36 cellular contexts compared by ENCODE assay signal in the genomic region with DNA sequence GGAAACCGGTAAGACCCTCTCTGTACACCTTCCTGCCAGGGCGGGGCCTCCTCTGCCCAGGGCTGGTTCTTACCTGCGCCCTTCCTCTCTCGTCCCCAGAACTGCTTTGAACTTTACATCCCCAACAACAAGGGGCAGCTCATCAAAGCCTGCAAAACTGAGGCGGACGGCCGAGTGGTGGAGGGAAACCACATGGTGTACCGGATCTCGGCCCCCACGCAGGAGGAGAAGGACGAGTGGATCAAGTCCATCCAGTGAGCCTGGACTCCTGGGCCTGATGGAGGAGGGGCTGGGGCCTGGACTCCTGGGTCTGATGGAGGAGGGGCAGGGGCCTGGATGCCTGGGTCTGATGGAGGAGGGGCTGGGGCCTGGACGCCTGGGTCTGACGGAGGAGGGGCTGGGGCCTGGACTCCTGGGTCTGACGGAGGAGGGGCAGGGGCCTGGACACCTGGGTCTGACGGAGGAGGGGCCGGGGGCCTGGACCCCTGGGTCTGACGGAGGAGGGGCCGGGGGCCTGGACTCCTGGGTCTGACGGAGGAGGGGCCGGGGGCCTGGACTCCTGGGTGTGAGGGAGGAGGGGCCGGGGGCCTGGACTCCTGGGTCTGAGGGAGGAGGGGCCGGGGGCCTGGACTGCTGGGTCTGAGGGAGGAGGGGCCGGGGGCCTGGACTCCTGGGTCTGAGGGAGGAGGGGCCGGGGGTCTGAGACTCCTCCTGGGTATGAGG. TPM values are rescaled to one million over a fixed set of nuclear protein-coding genes. Genes with fewer than 3 reads are reported as not detected.
"Had no signal": no experiment of that assay in that cellular context is flagged by ENCODE, and none has a peak within 500 bp of the region (broad histone marks: within the 10 kb centered on the region; RNA-seq: fewer than 3 reads in every experiment).

No MANE protein-coding gene starts in this region.

- FAIRE-seq: bronchial epithelial cell, TTC549 had no signal

- H3K9me3 Mint-ChIP-seq: activated CD4-positive, alpha-beta T cell treated with anti-CD3 and anti-CD28 coated beads, Interleukin-2, amount 10 ng/mL, durations not matched to agents 7 days and 5 days; activated naive CD4-positive, alpha-beta T cell treated with anti-CD3 and anti-CD28 coated beads for 36 hours; activated naive CD4-positive, alpha-beta T cell treated with anti-CD3 and anti-CD28 coated beads, Interleukin-2, amount 50 U/mL, for 72 hours; activated naive CD8-positive, alpha-beta T cell treated with anti-CD3 and anti-CD28 coated beads, Interleukin-2, amount 50 U/mL, for 24 hours; activated T-cell treated with anti-CD3 and anti-CD28 coated beads, Interleukin-2, amount 50 U/mL, for 24 hours; activated T-helper 1 cell treated with anti-CD3 and anti-CD28 coated beads, Interleukin-12 subunit alpha, Interleukin-12 subunit beta, Interleukin-2, Interleukin-4 antibody, amounts not matched to agents 30 ng/mL and 10 ng/mL and 1 ng/mL, durations not matched to agents 14 hours and 24 hours and 36 hours; brain; IgD-negative memory B cell; T-helper 1 cell treated with Interleukin-12 subunit alpha and Interleukin-12 subunit beta and Interleukin-4 antibody, amounts not matched to agents 30 μg/mL and 1 μg/mL, for 36 hours; T-helper 2 cell treated with Interferon-gamma antibody and Interleukin-4, amounts not matched to agents 5 μg/mL and 100 μg/mL, for 36 hours had no signal

- H3K9me3 ChIP-seq: MG63, SJSA1, SK-N-SH had no signal

- H3K27ac Mint-ChIP-seq: activated CD4-positive, alpha-beta T cell treated with anti-CD3 and anti-CD28 coated beads for 36 hours; activated naive CD4-positive, alpha-beta T cell treated with anti-CD3 and anti-CD28 coated beads for 36 hours; activated T-cell treated with anti-CD3 and anti-CD28 coated beads, Interleukin-2, amount 50 U/mL, for 24 hours; activated T-helper 1 cell treated with anti-CD3 and anti-CD28 coated beads, Interleukin-12 subunit alpha, Interleukin-12 subunit beta, Interleukin-2, Interleukin-4 antibody, amounts not matched to agents 30 ng/mL and 10 ng/mL and 1 ng/mL, durations not matched to agents 14 hours and 24 hours and 36 hours; IgD-negative memory B cell; T-helper 2 cell treated with Interferon-gamma antibody and Interleukin-4, amounts not matched to agents 5 μg/mL and 100 μg/mL, for 36 hours had no signal

- H3K4me1 ChIP-seq: SJSA1 had no signal

- H3K36me3 Mint-ChIP-seq: IgD-negative memory B cell had no signal

- H3K27me3 Mint-ChIP-seq: activated CD4-positive, alpha-beta T cell treated with anti-CD3 and anti-CD28 coated beads for 36 hours; activated CD4-positive, alpha-beta T cell treated with anti-CD3 and anti-CD28 coated beads, Interleukin-2, amount 10 ng/mL, durations not matched to agents 7 days and 5 days; activated naive CD8-positive, alpha-beta T cell treated with anti-CD3 and anti-CD28 coated beads, Interleukin-2, amount 50 U/mL, for 24 hours; activated T-cell treated with anti-CD3 and anti-CD28 coated beads, Interleukin-2, amount 50 U/mL, for 24 hours; brain; IgD-negative memory B cell had no signal

- H3K27ac ChIP-seq: SJSA1 had no signal

- ATAC-seq: activated CD4-positive, alpha-beta T cell treated with anti-CD3 and anti-CD28 coated beads for 36 hours; activated CD4-positive, CD25-positive, alpha-beta regulatory T cell treated with anti-CD3 and anti-CD28 coated beads, Interleukin-2, amount 50 U/mL, for 24 hours; activated CD8-positive, alpha-beta T cell treated with anti-CD3 and anti-CD28 coated beads, Interleukin-2, amount 10 ng/mL, durations not matched to agents 7 days and 5 days; activated naive CD4-positive, alpha-beta T cell treated with anti-CD3 and anti-CD28 coated beads, Interleukin-2, amount 50 U/mL, for 72 hours; activated naive CD8-positive, alpha-beta T cell treated with anti-CD3 and anti-CD28 coated beads, Interleukin-2, amount 50 U/mL, for 24 hours; Panc1 had no signal

- H3K27me3 ChIP-seq: MG63, SJSA1 had no signal

- H3K4me3 ChIP-seq: MG63, SJSA1 had no signal

- H3K4me3 Mint-ChIP-seq: activated CD4-positive, alpha-beta T cell treated with anti-CD3 and anti-CD28 coated beads for 36 hours; activated CD4-positive, alpha-beta T cell treated with anti-CD3 and anti-CD28 coated beads, Interleukin-2, amount 10 ng/mL, durations not matched to agents 7 days and 5 days; activated CD8-positive, alpha-beta T cell treated with anti-CD3 and anti-CD28 coated beads, Interleukin-2, amount 10 ng/mL, durations not matched to agents 7 days and 5 days; activated naive CD4-positive, alpha-beta T cell treated with anti-CD3 and anti-CD28 coated beads for 36 hours; activated naive CD8-positive, alpha-beta T cell treated with anti-CD3 and anti-CD28 coated beads, Interleukin-2, amount 50 U/mL, for 24 hours; activated T-cell treated with anti-CD3 and anti-CD28 coated beads, Interleukin-2, amount 50 U/mL, for 24 hours; activated T-helper 1 cell treated with anti-CD3 and anti-CD28 coated beads, Interleukin-12 subunit alpha, Interleukin-12 subunit beta, Interleukin-2, Interleukin-4 antibody, amounts not matched to agents 30 ng/mL and 10 ng/mL and 1 ng/mL, durations not matched to agents 14 hours and 24 hours and 36 hours; brain; T-helper 1 cell treated with Interleukin-12 subunit alpha and Interleukin-12 subunit beta and Interleukin-4 antibody, amounts not matched to agents 30 μg/mL and 1 μg/mL, for 36 hours; T-helper 2 cell treated with Interferon-gamma antibody and Interleukin-4, amounts not matched to agents 5 μg/mL and 100 μg/mL, for 36 hours had no signal

- DNase-seq: activated CD4-positive, alpha-beta T cell treated with anti-CD3 and anti-CD28 coated beads for 36 hours; activated CD4-positive, alpha-beta T cell treated with anti-CD3 and anti-CD28 coated beads, Interleukin-2, amount 10 ng/mL, durations not matched to agents 7 days and 5 days; activated CD4-positive, alpha-beta T cell treated with anti-CD3 and anti-CD28 coated beads, Interleukin-2, amount 50 U/mL, for 48 hours; activated CD8-positive, alpha-beta T cell treated with anti-CD3 and anti-CD28 coated beads, Interleukin-2, amount 10 ng/mL, durations not matched to agents 7 days and 5 days; activated gamma-delta T cell treated with Interleukin-2 at 50 U/mL for 16 hours; activated naive CD4-positive, alpha-beta T cell treated with anti-CD3 and anti-CD28 coated beads for 36 hours; activated naive CD8-positive, alpha-beta T cell treated with anti-CD3 and anti-CD28 coated beads, Interleukin-2, amount 50 U/mL, for 24 hours; activated T-cell treated with anti-CD3 and anti-CD28 coated beads, Interleukin-2, amount 50 U/mL, for 24 hours; anterior cingulate cortex; caudate nucleus; Kasumi-1; KG1; MG63; NCI-H1048; NCI-H1105 treated with DMSO at 0.1 percent for 48 hours; NCI-H1436; NCI-H1694; NCI-H1930; NCI-H2081 treated with DMSO at 0.1 percent for 48 hours; NCI-H226; NCI-H446 treated with DMSO at 0.1 percent for 48 hours; NCI-H524 treated with DMSO at 0.1 percent for 48 hours; RPMI8226; SHP77 had no signal

RNA-seq across cellular contexts. Expression of gene LMTK3, which starts 33.1 kb away (rescaled TPM):
- total RNA-seq: SJSA1 had no signal
- polyA plus RNA-seq: IgD-negative memory B cell had no signal
